ENCODE assay signal across 13 cellular contexts in the genomic region with DNA sequence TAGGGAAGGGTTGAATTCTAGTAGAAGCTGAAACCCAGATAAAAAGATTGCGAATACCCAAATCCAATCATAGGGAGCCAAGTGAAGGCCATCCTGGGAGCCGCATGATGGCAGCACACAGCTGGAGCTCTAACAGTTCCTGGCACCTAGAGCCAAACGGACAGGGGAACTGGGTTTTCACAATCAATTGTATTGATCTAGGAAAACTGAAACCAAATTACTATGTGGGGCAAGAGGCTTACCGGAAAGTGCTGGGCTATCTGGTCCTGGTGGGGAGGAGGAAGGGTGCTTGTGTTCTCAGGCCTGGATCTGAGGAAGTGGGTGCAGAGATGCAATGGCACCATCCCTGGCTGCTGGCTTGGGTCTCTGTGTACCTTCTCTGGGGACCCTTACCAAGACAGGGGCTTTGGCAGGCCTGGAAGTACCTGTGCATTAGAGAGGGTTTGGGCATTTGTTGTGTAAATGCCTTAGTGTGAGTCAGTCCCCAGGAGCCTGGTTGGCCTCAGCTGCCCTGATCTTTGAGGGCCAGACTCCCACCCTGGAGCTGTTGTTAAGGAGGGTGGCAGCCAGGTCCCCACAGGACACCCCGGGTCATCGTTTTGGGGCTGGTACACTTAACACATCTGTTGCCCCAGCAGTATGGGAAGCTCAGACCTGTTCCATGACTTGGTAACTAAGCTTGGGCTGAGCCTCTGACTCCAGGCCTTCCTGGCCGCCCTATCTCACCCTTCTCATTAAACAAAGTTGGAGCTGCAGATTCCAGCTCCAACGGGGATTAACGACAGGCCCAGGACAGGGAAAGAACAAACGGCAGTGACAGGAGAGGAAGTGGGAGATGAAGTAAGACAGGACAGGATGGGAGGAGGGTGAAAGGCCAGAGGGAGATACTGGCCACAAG. TPM values are rescaled to one million over a fixed set of nuclear protein-coding genes. Genes with fewer than 3 reads are reported as not detected.
DNase-seq lines count a peak whose midpoint lies in the region; TF ChIP-seq lines count a peak whose summit lies in the region.
"Had no signal": no experiment of that assay in that cellular context is flagged by ENCODE, and none has a peak within 500 bp of the region (broad histone marks: within the 10 kb centered on the region; RNA-seq: fewer than 3 reads in every experiment).

No MANE protein-coding gene starts in this region.

- no peaks in the 10 kb centered on the region for H3K36me3 Mint-ChIP-seq in activated naive CD8-positive, alpha-beta T cell treated with anti-CD3 and anti-CD28 coated beads for 36 hours
- H3K36me3 Mint-ChIP-seq in mesothelial cell of epicardium, result no peaks in the 10 kb centered on the region

- H3K4me3 ChIP-seq in A673 (ENCODE audit: low read depth, low read length, poor library complexity, severe bottlenecking), result no peak overlapping the region
- H3K4me3 ChIP-seq: esophagus muscularis mucosa had no signal

- no peaks in the 10 kb centered on the region for H3K9me3 Mint-ChIP-seq in activated naive CD8-positive, alpha-beta T cell treated with anti-CD3 and anti-CD28 coated beads for 36 hours
- H3K9me3 Mint-ChIP-seq in mesothelial cell of epicardium, result no peaks in the 10 kb centered on the region

- no TSS peak for BruUV-seq in A673 (replicated peaks; lab: Mats Ljungman, UMichigan)

- no peak for TF ChIP-seq CTCF in mesothelial cell of epicardium (IDR thresholded peaks at IDR 0.05; ENCODE audit: unreplicated experiment)
- TF ChIP-seq CTCF in A673 (conservative IDR thresholded peaks at IDR 0.05; ENCODE audit: low read depth, low read length), result no peak

- H3K27me3 ChIP-seq in A673 (replicated peaks; ENCODE audit: insufficient read depth, low read depth, low read length, poor library complexity), result no peaks in the 10 kb centered on the region
- H3K27me3 ChIP-seq: esophagus muscularis mucosa had no signal

- POLR2A ChIA-PET in A673 (lab: Charles Lee; ENCODE audit: low non-redundant PET), result no interaction called here

- no peaks in the 10 kb centered on the region for H3K27me3 Mint-ChIP-seq in activated naive CD8-positive, alpha-beta T cell treated with anti-CD3 and anti-CD28 coated beads for 36 hours
- no peaks in the 10 kb centered on the region for H3K27me3 Mint-ChIP-seq in mesothelial cell of epicardium (ENCODE audit: low read depth)

- no peak overlapping the region for H3K4me3 Mint-ChIP-seq in activated naive CD8-positive, alpha-beta T cell treated with anti-CD3 and anti-CD28 coated beads for 36 hours
- H3K4me3 Mint-ChIP-seq in mesothelial cell of epicardium, result no peak overlapping the region

- H3K9me3 ChIP-seq in A673 (ENCODE audit: low read depth, low read length, poor library complexity, severe bottlenecking), result no peaks in the 10 kb centered on the region
- H3K9me3 ChIP-seq: esophagus muscularis mucosa had no signal

- intact Hi-C loops in A673 (cut with micrococcal nuclease; ENCODE audit: unreplicated experiment), result no loop called here

- peaks cover 41% of the 10 kb centered on the region for H3K4me1 Mint-ChIP-seq in activated naive CD8-positive, alpha-beta T cell treated with anti-CD3 and anti-CD28 coated beads for 36 hours
- peaks cover 5% of the 10 kb centered on the region for H3K4me1 Mint-ChIP-seq in mesothelial cell of epicardium

- DNase-seq in DMS53 (lab: John Stamatoyannopoulos, UW) (peak; percentile 30), HT-29 (ENCODE audit: low spot score) (peak; percentile 37), mesothelial cell of epicardium (ENCODE audit: low spot score in 2 of 2, unreplicated experiment in 2 of 2) (no peak), superior temporal gyrus (ENCODE audit: extremely low spot score) (no peak), NCI-H748 treated with DMSO at 0.1 percent for 48 hours (lab: John Stamatoyannopoulos, UW) (no peak), A673 (ENCODE audit: low spot score) (no peak)
- no peak for DNase-seq in activated naive CD8-positive, alpha-beta T cell treated with anti-CD3 and anti-CD28 coated beads for 36 hours
- DNase-seq in stimulated activated CD4-positive, alpha-beta T cell treated with anti-CD3 and anti-CD28 coated beads, Interleukin-1b, Interleukin-23, amount 100 ng/mL, for 48 hours, result no peak
- DNase-seq: activated CD4-positive, alpha-beta T cell treated with anti-CD3 and anti-CD28 coated beads, Interleukin-2, amount 50 U/mL, for 4 hours; GOT3; NCI-H146; posterior cingulate gyrus had no signal

- H3K27ac Mint-ChIP-seq in activated naive CD8-positive, alpha-beta T cell treated with anti-CD3 and anti-CD28 coated beads for 36 hours, result peak overlapping the region; percentile 2
- peak overlapping the region; percentile 74 for H3K27ac Mint-ChIP-seq in mesothelial cell of epicardium

- H3K36me3 ChIP-seq in A673 (ENCODE audit: insufficient read depth, low read length, poor library complexity, severe bottlenecking), result no peaks in the 10 kb centered on the region
- H3K36me3 ChIP-seq: esophagus muscularis mucosa had no signal

- no peaks in the 10 kb centered on the region for H3K4me1 ChIP-seq in A673 (ENCODE audit: insufficient read depth, low read length, poor library complexity, severe bottlenecking)

- no peak overlapping the region for H3K27ac ChIP-seq in A673 (ENCODE audit: low read depth, low read length, poor library complexity, severe bottlenecking)
- H3K27ac ChIP-seq: esophagus muscularis mucosa had no signal

- CTCF ChIA-PET in A673 (lab: Charles Lee), result no interaction called here

RNA-seq across cellular contexts. Expression of a gene that starts 8.9 kb away (rescaled TPM):
- total RNA-seq in HT-29 (2014; rRNA removed; shearing (Covaris generic)), result 54.5 and 63.4 TPM in 2 replicates
- total RNA-seq in activated naive CD8-positive, alpha-beta T cell treated with anti-CD3 and anti-CD28 coated beads for 36 hours, result 10 to 100 TPM; 76.9 to 83.7 TPM
- total RNA-seq in mesothelial cell of epicardium (97.7 to 98.8 TPM (median 98.8 TPM) in 3 replicates), A673 (2021) (59.0 and 63.4 TPM in 2 replicates)

RNA-seq across cellular contexts. Expression of a gene that starts 24.8 kb away (rescaled TPM):
- 0.31 and 0.43 TPM in 2 replicates for total RNA-seq in HT-29 (2014; rRNA removed; shearing (Covaris generic))
- total RNA-seq in activated naive CD8-positive, alpha-beta T cell treated with anti-CD3 and anti-CD28 coated beads for 36 hours, result 1 to 10 TPM; 2.1 to 2.5 TPM
- total RNA-seq in mesothelial cell of epicardium (26.5 to 32.6 TPM (median 29.4 TPM) in 3 replicates), A673 (2021) (1.3 and 3.8 TPM in 2 replicates)

RNA-seq across cellular contexts. Expression of a gene that starts 43.6 kb away (rescaled TPM):
- 29.8 and 32.7 TPM in 2 replicates for total RNA-seq in HT-29 (2014; rRNA removed; shearing (Covaris generic))
- 10 to 100 TPM; 69.1 to 74.1 TPM for total RNA-seq in activated naive CD8-positive, alpha-beta T cell treated with anti-CD3 and anti-CD28 coated beads for 36 hours
- total RNA-seq in mesothelial cell of epicardium (89.0 to 104 TPM (median 101 TPM) in 3 replicates), A673 (2021) (75.7 and 91.3 TPM in 2 replicates)

Comparison
In these comparisons a context has a peak if more than half of its experiments do, and no peak if none do; other contexts are left out.
1. DNase-seq: peak in DMS53 (single experiment) and HT-29 (single experiment); none in activated naive CD8-positive, alpha-beta T cell treated with anti-CD3 and anti-CD28 coated beads for 36 hours (single experiment), mesothelial cell of epicardium (0 of 2), superior temporal gyrus (single experiment), stimulated activated CD4-positive, alpha-beta T cell treated with anti-CD3 and anti-CD28 coated beads, Interleukin-1b, Interleukin-23, amount 100 ng/mL, for 48 hours (single experiment), NCI-H748 treated with DMSO at 0.1 percent for 48 hours (single experiment) and A673 (single experiment).